In the genomic region with DNA sequence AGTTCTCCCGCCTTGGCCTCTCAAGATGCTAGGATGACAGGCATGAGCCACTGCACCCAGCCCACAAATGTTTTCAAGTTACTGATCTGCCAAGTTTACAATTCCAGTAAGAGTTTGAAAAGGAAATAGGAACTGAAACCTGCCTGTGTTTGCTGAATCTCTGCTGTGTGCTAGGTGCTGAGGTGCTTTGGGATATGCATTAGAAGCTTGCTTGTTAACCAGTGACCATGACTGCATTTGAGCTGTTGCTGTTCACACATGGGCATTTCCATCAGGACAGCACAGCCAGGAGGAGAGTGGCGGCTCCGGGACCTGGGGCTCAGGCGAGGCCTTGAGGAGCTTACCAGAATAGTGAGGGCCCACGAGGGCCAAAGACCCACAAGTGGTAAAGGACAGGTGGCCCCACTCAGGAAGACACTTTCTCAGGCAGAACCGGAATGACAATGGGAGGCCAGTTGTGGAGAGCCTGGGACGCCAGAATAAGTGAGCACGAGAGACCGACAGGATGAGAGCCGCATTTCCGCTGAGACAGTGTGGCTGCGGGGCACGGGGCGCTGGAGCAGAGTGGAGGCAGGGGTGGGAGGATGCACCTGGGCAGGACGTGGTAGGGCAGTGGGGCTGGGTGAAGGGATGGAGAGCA, we compare ENCODE assay signal across 9 cellular contexts. TPM values are rescaled to one million over a fixed set of nuclear protein-coding genes. Genes with fewer than 3 reads are reported as not detected.
DNase-seq lines count a peak whose midpoint lies in the region; ATAC-seq and TF ChIP-seq lines count a peak whose summit lies in the region.
"Had no signal": no experiment of that assay in that cellular context is flagged by ENCODE, and none has a peak within 500 bp of the region (broad histone marks: within the 10 kb centered on the region; RNA-seq: fewer than 3 reads in every experiment).

No MANE protein-coding gene starts in this region.

- BruUV-seq in OCI-LY7 (replicated peaks; lab: Mats Ljungman, UMichigan): no TSS peak

- intact Hi-C loops in OCI-LY7 (cut with micrococcal nuclease; ENCODE audit: unreplicated experiment) (loop anchor here (10.0 kb wide), 1 partner anchor 899 kb away; the partner anchor contains the start of gene RAN), spleen (cut with DNase I; ENCODE audit: low total_unique reads) (no loop called here), right lobe of liver (cut with DNase I) (no loop called here)

- H4K20me1 ChIP-seq in OCI-LY7 (ENCODE audit: insufficient read depth, low read length): no peaks in the 10 kb centered on the region

- 22 to 42% (median 37%) methylated on average over 15 of the region's 15 CpGs for WGBS in spleen, 5 donors
- 91% methylated on average over 10 of the region's 15 CpGs for WGBS in right lobe of liver (ENCODE audit: insufficient coverage, low coverage, low lambda C conversion rate, missing lambda C conversion rate)

- H3K27ac ChIP-seq in OCI-LY7 (ENCODE audit: low read depth, low read length, poor library complexity, severe bottlenecking) (peak overlapping the region; percentile 94), spleen (peak overlapping the region in 6 of 8 donors; percentile 22 to 81 (median 68)), right lobe of liver (no peak overlapping the region)
- H3K27ac ChIP-seq: C4-2B had no signal

- DNase-seq in activated CD8-positive, alpha-beta memory T cell treated with anti-CD3 and anti-CD28 coated beads, Interleukin-2, amount 10 ng/mL, durations not matched to agents 7 days and 5 days: no peak
- no peak for DNase-seq in activated CD8-positive, alpha-beta memory T cell treated with anti-CD3 and anti-CD28 coated beads, Interleukin-2, amount 50 U/mL, for 48 hours
- DNase-seq in OCI-LY7 (ENCODE audit: low spot score): peak; percentile 86
- peak; percentile 90 for DNase-seq in spleen
- no peak for DNase-seq in midbrain (lab: John Stamatoyannopoulos, UW)
- no peak for DNase-seq in DMS79 treated with DMSO at 0.1 percent for 48 hours (lab: John Stamatoyannopoulos, UW)
- DNase-seq in right lobe of liver: no peak

- H3K4me3 ChIP-seq in OCI-LY7 (ENCODE audit: low read depth, low read length, poor library complexity, severe bottlenecking) (peak overlapping the region; percentile 57), spleen (peak overlapping the region in 3 of 8 donors; percentile 16 to 50 (median 16)), right lobe of liver (no peak overlapping the region)

- POLR2A ChIA-PET in OCI-LY7 (lab: Charles Lee): interaction anchor here (0.6 to 1.2 kb wide), 2 partner anchors 19 to 159 kb away, joined by 4 to 9 read pairs; no protein-coding TSS in a partner anchor

- H3K27me3 ChIP-seq in spleen (replicated peaks in 1 of 7) (no peaks in the 10 kb centered on the region), right lobe of liver (no peaks in the 10 kb centered on the region)

- peaks cover 59% of the 10 kb centered on the region for H3K4me1 ChIP-seq in OCI-LY7 (ENCODE audit: insufficient read depth, low read length, poor library complexity, severe bottlenecking)
- H3K4me1 ChIP-seq in spleen: peaks cover 7 to 67% (median 38%) of the 10 kb centered on the region in 6 donors
- no peaks in the 10 kb centered on the region for H3K4me1 ChIP-seq in right lobe of liver

- TF ChIP-seq CTCF in OCI-LY7 (conservative IDR thresholded peaks at IDR 0.05; ENCODE audit: low read length) (no peak), spleen (IDR thresholded peaks at IDR 0.05 in 8 of 11, conservative IDR thresholded peaks at IDR 0.05 in 3 of 11) (no peak), right lobe of liver (IDR thresholded peaks at IDR 0.05) (no peak)

- H3K36me3 Mint-ChIP-seq in activated CD8-positive, alpha-beta memory T cell treated with anti-CD3 and anti-CD28 coated beads, Interleukin-2, amount 10 ng/mL, durations not matched to agents 7 days and 5 days: peaks cover 36% of the 10 kb centered on the region

- TF ChIP-seq POLR2A in spleen (IDR thresholded peaks at IDR 0.05): no peak
- TF ChIP-seq POLR2A in right lobe of liver (IDR thresholded peaks at IDR 0.05): no peak

- peaks cover 79% of the 10 kb centered on the region for H3K36me3 ChIP-seq in OCI-LY7 (ENCODE audit: insufficient read depth, low read length)
- peaks cover 0 to 100% (median 50%) of the 10 kb centered on the region in 6 donors for H3K36me3 ChIP-seq in spleen
- peaks cover 0 to 49% (median 8%) of the 10 kb centered on the region in 4 donors for H3K36me3 ChIP-seq in right lobe of liver

- peaks cover 14% of the 10 kb centered on the region for H3K4me1 Mint-ChIP-seq in activated CD8-positive, alpha-beta memory T cell treated with anti-CD3 and anti-CD28 coated beads, Interleukin-2, amount 10 ng/mL, durations not matched to agents 7 days and 5 days

- no peaks in the 10 kb centered on the region for H3K9me2 ChIP-seq in OCI-LY7 (ENCODE audit: insufficient read depth, low read length)

- ATAC-seq in activated CD8-positive, alpha-beta memory T cell treated with anti-CD3 and anti-CD28 coated beads, Interleukin-2, amount 10 ng/mL, durations not matched to agents 7 days and 5 days: no peak
- ATAC-seq in HG02763 (IDR thresholded peaks at IDR 0.05; ENCODE audit: unreplicated experiment) (peak; percentile 66), right lobe of liver (no peak)

- peak overlapping the region; percentile 59 for H3K27ac Mint-ChIP-seq in activated CD8-positive, alpha-beta memory T cell treated with anti-CD3 and anti-CD28 coated beads, Interleukin-2, amount 10 ng/mL, durations not matched to agents 7 days and 5 days

- CTCF ChIA-PET in activated CD8-positive, alpha-beta memory T cell treated with anti-CD3 and anti-CD28 coated beads, Interleukin-2, amount 10 ng/mL, durations not matched to agents 7 days and 5 days (lab: Charles Lee): no interaction called here
- CTCF ChIA-PET in OCI-LY7 (lab: Charles Lee; ENCODE audit: unreplicated experiment): interaction anchor here (0.5 kb wide), 1 partner anchor 157 kb away, joined by 3 read pairs; no protein-coding TSS in a partner anchor

- no peaks in the 10 kb centered on the region for H3K27me3 Mint-ChIP-seq in activated CD8-positive, alpha-beta memory T cell treated with anti-CD3 and anti-CD28 coated beads, Interleukin-2, amount 10 ng/mL, durations not matched to agents 7 days and 5 days

- no peaks in the 10 kb centered on the region for H3K9me3 Mint-ChIP-seq in activated CD8-positive, alpha-beta memory T cell treated with anti-CD3 and anti-CD28 coated beads, Interleukin-2, amount 10 ng/mL, durations not matched to agents 7 days and 5 days (ENCODE audit: low read depth)

- no peak overlapping the region for H3K4me3 Mint-ChIP-seq in activated CD8-positive, alpha-beta memory T cell treated with anti-CD3 and anti-CD28 coated beads, Interleukin-2, amount 10 ng/mL, durations not matched to agents 7 days and 5 days

- H3K79me2 ChIP-seq in OCI-LY7 (ENCODE audit: insufficient read depth, low read depth, low read length): no peaks in the 10 kb centered on the region

- no peak overlapping the region; the same call in 1 of the 2 replicates for H2AFZ ChIP-seq in OCI-LY7 (ENCODE audit: low read length)

- H3K4me2 ChIP-seq in OCI-LY7 (ENCODE audit: low read length): peak overlapping the region; percentile 87

- no peaks in the 10 kb centered on the region for H3K9me3 ChIP-seq in OCI-LY7 (ENCODE audit: low read length)
- no peaks in the 10 kb centered on the region for H3K9me3 ChIP-seq in spleen
- no peaks in the 10 kb centered on the region for H3K9me3 ChIP-seq in right lobe of liver

RNA-seq across cellular contexts. Expression of gene MMP17, which starts 54.5 kb away (rescaled TPM):
- total RNA-seq in activated CD8-positive, alpha-beta memory T cell treated with anti-CD3 and anti-CD28 coated beads, Interleukin-2, amount 10 ng/mL, durations not matched to agents 7 days and 5 days: not detected
- not detected in 2 replicates for total RNA-seq in OCI-LY7 (2014; rRNA removed; shearing (Covaris generic))
- total RNA-seq in OCI-LY7 (2022) (not detected in 2 replicates), spleen (1 to 10 TPM; 1.4 to 4.7 (median 3.2) TPM), right lobe of liver (1 to 10 TPM in 2 of 6 experiments, under 1 TPM in 4; 0.58 to 3.9 (median 0.73) TPM)
- polyA plus RNA-seq in spleen: 1 to 10 TPM; 2.7 to 8.4 (median 4.3) TPM

Comparison
In these comparisons a context has a peak if more than half of its experiments do, and no peak if none do; other contexts are left out.
1. DNase-seq: peak in OCI-LY7 (single experiment) and spleen (single experiment); none in activated CD8-positive, alpha-beta memory T cell treated with anti-CD3 and anti-CD28 coated beads, Interleukin-2, amount 10 ng/mL, durations not matched to agents 7 days and 5 days (single experiment), activated CD8-positive, alpha-beta memory T cell treated with anti-CD3 and anti-CD28 coated beads, Interleukin-2, amount 50 U/mL, for 48 hours (single experiment), midbrain (single experiment), DMS79 treated with DMSO at 0.1 percent for 48 hours (single experiment) and right lobe of liver (0 of 3).
2. H3K27ac ChIP-seq: peak in OCI-LY7 (single experiment) and spleen (6 of 8); none in right lobe of liver (0 of 3).